Comparison of ENCODE assay signal across 8 cellular contexts in genomic region chr3:100650651-100651611, GRCh38. TPM values are rescaled to one million over a fixed set of nuclear protein-coding genes. Genes with fewer than 3 reads are reported as not detected.
A peak's percentile ranks its signal among the peaks of the same experiment; 100 is the strongest.
DNase-seq lines count a peak whose midpoint lies in the region; ATAC-seq and TF ChIP-seq lines count a peak whose summit lies in the region.

No MANE protein-coding gene starts in this region.

- intact Hi-C loops in gastrocnemius medialis (cut with DNase I; ENCODE audit: low total_unique reads), result no loop called here

- TF ChIP-seq POLR2A in GM18505 (IDR thresholded peaks at IDR 0.05; ENCODE audit: borderline replicate concordance, extremely low read depth, insufficient read depth, insufficient read length) (no peak), gastrocnemius medialis (IDR thresholded peaks at IDR 0.05) (no peak)

- no peaks in the 10 kb centered on the region for H3K27me3 ChIP-seq in gastrocnemius medialis

- peak overlapping the region in 1 of 4 donors; percentile 15 for H3K27ac ChIP-seq in gastrocnemius medialis

- TF ChIP-seq CTCF in gastrocnemius medialis (IDR thresholded peaks at IDR 0.05 in 4 of 5, conservative IDR thresholded peaks at IDR 0.05 in 1 of 5), result no peak

- ATAC-seq in GM18505 (IDR thresholded peaks at IDR 0.05; ENCODE audit: unreplicated experiment) (peak; percentile 98), HG02798 (IDR thresholded peaks at IDR 0.05; ENCODE audit: poor library complexity, unreplicated experiment) (peak; percentile 96), gastrocnemius medialis (peak; percentile 58 to 70)

- in situ Hi-C loops in gastrocnemius medialis (cut with MboI; ENCODE audit: low sequenced_read_pairs in 4 of 4), result no loop called here

- no peaks in the 10 kb centered on the region for H3K4me1 ChIP-seq in gastrocnemius medialis

- H3K9me3 ChIP-seq in gastrocnemius medialis, result no peaks in the 10 kb centered on the region

- no peak overlapping the region for H3K4me3 ChIP-seq in gastrocnemius medialis

- H3K36me3 ChIP-seq in gastrocnemius medialis, result no peaks in the 10 kb centered on the region

- peak; percentile 49 for DNase-seq in A172 (ENCODE audit: low spot score)
- peak; percentile 6 for DNase-seq in NCI-H460 (ENCODE audit: extremely low read depth, low read depth)
- peak; percentile 64 for DNase-seq in dermis blood vessel endothelial cell
- no peak for DNase-seq in gastrocnemius medialis
- DNase-seq in DMS79 (lab: John Stamatoyannopoulos, UW), result no peak
- no peak for DNase-seq in NCI-H1092 treated with DMSO at 0.1 percent for 48 hours (lab: John Stamatoyannopoulos, UW)

RNA-seq across cellular contexts. Expression of gene ADGRG7, which starts 41.5 kb away (rescaled TPM):
- total RNA-seq in A172 (2014; rRNA removed; shearing (Covaris generic)), result not detected in 2 replicates
- not detected in 2 replicates for total RNA-seq in NCI-H460 (2014; rRNA removed; shearing (Covaris generic))
- 0.02 TPM in 1 of 2 replicates, not detected in the other for polyA plus RNA-seq in NCI-H460 (2014; cell fraction: nucleus; rRNA removed)
- total RNA-seq in dermis blood vessel endothelial cell (not detected in 2 replicates), gastrocnemius medialis (under 1 TPM in 1 of 4 donors, not detected in 3; 0.58 TPM)

RNA-seq across cellular contexts. Expression of gene TFG, which starts 58.4 kb away (rescaled TPM):
- 122 and 126 TPM in 2 replicates for total RNA-seq in A172 (2014; rRNA removed; shearing (Covaris generic))
- 68.2 and 83.4 TPM in 2 replicates for total RNA-seq in NCI-H460 (2014; rRNA removed; shearing (Covaris generic))
- 54.4 and 60.8 TPM in 2 replicates for polyA plus RNA-seq in NCI-H460 (2014; cell fraction: nucleus; rRNA removed)
- 77.5 and 79.3 TPM in 2 replicates for total RNA-seq in dermis blood vessel endothelial cell
- 10 to 100 TPM; 57.2 to 77.9 (median 67.3) TPM for total RNA-seq in gastrocnemius medialis

Comparison
In these comparisons a context has a peak if more than half of its experiments do, and no peak if none do; other contexts are left out.
1. DNase-seq: peak in A172 (single experiment), NCI-H460 (single experiment) and dermis blood vessel endothelial cell (single experiment); none in gastrocnemius medialis (0 of 2), DMS79 (single experiment) and NCI-H1092 treated with DMSO at 0.1 percent for 48 hours (single experiment).
2. Peak in every context shown above with its lines, with median percentiles within 50 percentile points of each other: ATAC-seq.